Comparison of ENCODE assay signal across 8 cellular contexts in genomic region chr7:33423646-33424020, GRCh38.
DNase-seq lines count a peak whose midpoint lies in the region; ATAC-seq, FAIRE-seq and TF ChIP-seq lines count a peak whose summit lies in the region.

No MANE protein-coding gene starts in this region.

- no peaks in the 10 kb centered on the region for H3K36me3 Mint-ChIP-seq in mesothelial cell of epicardium

- intact Hi-C loops in body of pancreas (cut with DNase I) (no loop called here), Right ventricle myocardium superior (cut with DNase I) (no loop called here)

- peak; percentile 57 for TF ChIP-seq CTCF in mesothelial cell of epicardium (IDR thresholded peaks at IDR 0.05; ENCODE audit: unreplicated experiment)
- TF ChIP-seq CTCF in body of pancreas (IDR thresholded peaks at IDR 0.05), result peak in 1 of 7 experiments; percentile 24

- H3K4me1 Mint-ChIP-seq in mesothelial cell of epicardium, result peaks cover 14% of the 10 kb centered on the region

- H3K27ac Mint-ChIP-seq in mesothelial cell of epicardium, result no peak overlapping the region

- no peaks in the 10 kb centered on the region for H3K27me3 ChIP-seq in body of pancreas

- ATAC-seq in HG03108 (IDR thresholded peaks at IDR 0.05; ENCODE audit: unreplicated experiment), result peak; percentile 78
- no peak for ATAC-seq in body of pancreas
- ATAC-seq in Right ventricle myocardium superior (ENCODE audit: poor library complexity), result no peak

- 73 to 82% methylated on average over 1 of the region's 1 CpG for WGBS in body of pancreas, 2 donors

- in situ Hi-C loops in SK-MEL-5 (cut with HindIII; ENCODE audit: low pct_unique_long_range_greater_than_20kb, low sequenced_read_pairs), result loop anchor here (10.0 kb wide), 1 partner anchor 69 kb away; no protein-coding TSS in a partner anchor

- no peaks in the 10 kb centered on the region for H3K9me3 ChIP-seq in body of pancreas

- no peaks in the 10 kb centered on the region for H3K27me3 Mint-ChIP-seq in mesothelial cell of epicardium (ENCODE audit: low read depth)

- H3K27ac ChIP-seq in body of pancreas, result no peak overlapping the region

- DNase-seq in Daoy (ENCODE audit: low read depth), result peak; percentile 22
- no peak for DNase-seq in GM19239 (ENCODE audit: insufficient read length, low spot score)
- peak; percentile 77 for DNase-seq in SK-MEL-5 (ENCODE audit: low read depth, low spot score)
- DNase-seq in mesothelial cell of epicardium (ENCODE audit: low spot score in 2 of 2, unreplicated experiment in 2 of 2), result no peak
- DNase-seq in body of pancreas, result no peak
- DNase-seq in cerebellar cortex (ENCODE audit: low spot score), result no peak
- DNase-seq in Right ventricle myocardium superior, result no peak

- TF ChIP-seq POLR2A in body of pancreas (IDR thresholded peaks at IDR 0.05), result no peak

- H3K9me3 Mint-ChIP-seq in mesothelial cell of epicardium, result no peaks in the 10 kb centered on the region

- H3K4me3 ChIP-seq in body of pancreas, result no peak overlapping the region

- no peaks in the 10 kb centered on the region for H3K36me3 ChIP-seq in body of pancreas (replicated peaks in 1 of 2; ENCODE audit: insufficient read depth in 1 of 2, low read depth in 2 of 2)

- H3K4me3 Mint-ChIP-seq in mesothelial cell of epicardium, result no peak overlapping the region

- FAIRE-seq in GM19239 (lab: Jason Lieb, UNC), result peak; percentile 53

- H3K4me1 ChIP-seq in body of pancreas, result no peaks in the 10 kb centered on the region

Comparison
In these comparisons a context has a peak if more than half of its experiments do, and no peak if none do; other contexts are left out.
1. DNase-seq: peak in Daoy (single experiment) and SK-MEL-5 (single experiment); none in GM19239 (single experiment), mesothelial cell of epicardium (0 of 2), body of pancreas (0 of 4), cerebellar cortex (single experiment) and Right ventricle myocardium superior (single experiment).